In genomic region chrX:70079297-70079696, GRCh38 we compare ENCODE assay signal across 39 cellular contexts. TPM values are rescaled to one million over a fixed set of nuclear protein-coding genes. Genes with fewer than 3 reads are reported as not detected.
"Had no signal": no experiment of that assay in that cellular context is flagged by ENCODE, and none has a peak within 500 bp of the region (broad histone marks: within the 10 kb centered on the region; RNA-seq: fewer than 3 reads in every experiment).

No MANE protein-coding gene starts in this region.

- H3K36me3 Mint-ChIP-seq: activated CD4-positive, alpha-beta memory T cell treated with anti-CD3 and anti-CD28 coated beads for 36 hours; activated naive CD4-positive, alpha-beta T cell treated with anti-CD3 and anti-CD28 coated beads, Interleukin-2, amount 50 U/mL, for 72 hours; activated naive CD8-positive, alpha-beta T cell treated with anti-CD3 and anti-CD28 coated beads for 36 hours; brain had no signal

- H3K4me3 ChIP-seq: adrenal gland, cardiac muscle cell had no signal

- H3K9me3 ChIP-seq: adrenal gland had no signal

- H3K4me1 Mint-ChIP-seq: activated B cell treated with CpG ODN at 0.5 μM for 24 hours; activated CD4-positive, alpha-beta T cell treated with anti-CD3 and anti-CD28 coated beads, Interleukin-2, amount 10 ng/mL, durations not matched to agents 24 days and 14 days; activated naive CD8-positive, alpha-beta T cell treated with anti-CD3 and anti-CD28 coated beads for 36 hours; activated T-helper 17 cell treated with anti-CD3 and anti-CD28 coated beads, Interleukin-2, amount 50 U/mL, for 72 hours; brain; central memory CD8-positive, alpha-beta T cell had no signal

- H3K27ac Mint-ChIP-seq: activated B cell treated with CpG ODN at 0.5 μM for 24 hours; activated CD4-positive, alpha-beta memory T cell treated with anti-CD3 and anti-CD28 coated beads for 36 hours; activated CD4-positive, alpha-beta T cell treated with anti-CD3 and anti-CD28 coated beads, Interleukin-2, amount 10 ng/mL, durations not matched to agents 24 days and 14 days; activated CD8-positive, alpha-beta T cell treated with anti-CD3 and anti-CD28 coated beads for 36 hours; activated naive CD4-positive, alpha-beta T cell treated with anti-CD3 and anti-CD28 coated beads for 36 hours; activated naive CD4-positive, alpha-beta T cell treated with anti-CD3 and anti-CD28 coated beads, Interleukin-2, amount 50 U/mL, for 72 hours; activated naive CD8-positive, alpha-beta T cell treated with anti-CD3 and anti-CD28 coated beads for 36 hours; activated T-cell treated with anti-CD3 and anti-CD28 coated beads, Interleukin-2, amount 50 U/mL, for 72 hours; activated T-helper 1 cell treated with anti-CD3 and anti-CD28 coated beads, Interleukin-12 subunit alpha, Interleukin-12 subunit beta, Interleukin-2, Interleukin-4 antibody, amounts not matched to agents 30 ng/mL and 10 ng/mL and 1 ng/mL, durations not matched to agents 14 hours and 24 hours and 36 hours; activated T-helper 17 cell treated with anti-CD3 and anti-CD28 coated beads, Interleukin-2, amount 50 U/mL, for 72 hours; brain; T-helper 1 cell treated with Interleukin-12 subunit alpha and Interleukin-12 subunit beta and Interleukin-4 antibody, amounts not matched to agents 30 μg/mL and 1 μg/mL, for 36 hours; T-helper 2 cell treated with Interferon-gamma antibody and Interleukin-4, amounts not matched to agents 5 μg/mL and 100 μg/mL, for 36 hours had no signal

- H3K36me3 ChIP-seq: adrenal gland, cardiac muscle cell had no signal

- ATAC-seq: activated CD8-positive, alpha-beta T cell treated with anti-CD3 and anti-CD28 coated beads for 36 hours; activated naive CD4-positive, alpha-beta T cell treated with anti-CD3 and anti-CD28 coated beads, Interleukin-2, amount 50 U/mL, for 72 hours; activated T-cell treated with anti-CD3 and anti-CD28 coated beads, Interleukin-2, amount 50 U/mL, for 4 hours; activated T-cell treated with anti-CD3 and anti-CD28 coated beads, Interleukin-2, amount 50 U/mL, for 72 hours; activated T-helper 17 cell treated with anti-CD3 and anti-CD28 coated beads, Interleukin-2, amount 50 U/mL, for 72 hours had no signal

- DNase-seq: activated B cell treated with CpG ODN at 0.5 μM for 24 hours; activated CD4-positive, alpha-beta memory T cell treated with anti-CD3 and anti-CD28 coated beads for 36 hours; activated CD4-positive, alpha-beta T cell treated with anti-CD3 and anti-CD28 coated beads for 4 hours; activated CD4-positive, alpha-beta T cell treated with anti-CD3 and anti-CD28 coated beads, Interleukin-2, amount 10 ng/mL, durations not matched to agents 24 days and 14 days; activated CD4-positive, alpha-beta T cell treated with anti-CD3 and anti-CD28 coated beads, Interleukin-2, amount 50 U/mL, for 1 hour; activated CD4-positive, alpha-beta T cell treated with anti-CD3 and anti-CD28 coated beads, Interleukin-2, amount 50 U/mL, for 4 hours; activated CD4-positive, CD25-positive, alpha-beta regulatory T cell treated with anti-CD3 and anti-CD28 coated beads, Interleukin-2, amount 50 U/mL, for 72 hours; activated CD8-positive, alpha-beta memory T cell treated with anti-CD3 and anti-CD28 coated beads, Interleukin-2, amount 50 U/mL, for 4 hours; activated CD8-positive, alpha-beta T cell treated with anti-CD3 and anti-CD28 coated beads for 36 hours; activated effector memory CD4-positive, alpha-beta T cell treated with anti-CD3 and anti-CD28 coated beads, Interleukin-2, amount 50 U/mL, for 16 hours; activated gamma-delta T cell treated with Interleukin-2 at 50 U/mL for 16 hours; activated naive CD4-positive, alpha-beta T cell; activated naive CD4-positive, alpha-beta T cell treated with anti-CD3 and anti-CD28 coated beads for 36 hours; activated naive CD4-positive, alpha-beta T cell treated with anti-CD3 and anti-CD28 coated beads, Interleukin-2, amount 50 U/mL, for 16 hours; activated naive CD8-positive, alpha-beta T cell treated with anti-CD3 and anti-CD28 coated beads for 36 hours; activated T-cell treated with anti-CD3 and anti-CD28 coated beads for 4 hours; activated T-cell treated with anti-CD3 and anti-CD28 coated beads, Interleukin-2, amount 50 U/mL, for 1 hour; activated T-cell treated with anti-CD3 and anti-CD28 coated beads, Interleukin-2, amount 50 U/mL, for 4 hours; activated T-cell treated with anti-CD3 and anti-CD28 coated beads, Interleukin-2, amount 50 U/mL, for 72 hours; adrenal gland; amniotic stem cell; aorta; caudate nucleus; cerebellar nuclear complex; T-helper 1 cell; T-helper 2 cell; T-helper 9 cell had no signal

- H3K4me1 ChIP-seq: adrenal gland had no signal

- H3K9me3 Mint-ChIP-seq: activated B cell treated with CpG ODN at 0.5 μM for 24 hours; activated CD4-positive, alpha-beta memory T cell treated with anti-CD3 and anti-CD28 coated beads for 36 hours; activated CD4-positive, alpha-beta T cell treated with anti-CD3 and anti-CD28 coated beads, Interleukin-2, amount 10 ng/mL, durations not matched to agents 24 days and 14 days; activated CD8-positive, alpha-beta T cell treated with anti-CD3 and anti-CD28 coated beads for 36 hours; activated naive CD4-positive, alpha-beta T cell treated with anti-CD3 and anti-CD28 coated beads for 36 hours; activated naive CD4-positive, alpha-beta T cell treated with anti-CD3 and anti-CD28 coated beads, Interleukin-2, amount 50 U/mL, for 72 hours; activated naive CD8-positive, alpha-beta T cell treated with anti-CD3 and anti-CD28 coated beads for 36 hours; activated T-cell treated with anti-CD3 and anti-CD28 coated beads, Interleukin-2, amount 50 U/mL, for 4 hours; activated T-helper 1 cell treated with anti-CD3 and anti-CD28 coated beads, Interleukin-12 subunit alpha, Interleukin-12 subunit beta, Interleukin-2, Interleukin-4 antibody, amounts not matched to agents 30 ng/mL and 10 ng/mL and 1 ng/mL, durations not matched to agents 14 hours and 24 hours and 36 hours; activated T-helper 17 cell treated with anti-CD3 and anti-CD28 coated beads, Interleukin-2, amount 50 U/mL, for 72 hours; central memory CD8-positive, alpha-beta T cell; T-helper 1 cell treated with Interleukin-12 subunit alpha and Interleukin-12 subunit beta and Interleukin-4 antibody, amounts not matched to agents 30 μg/mL and 1 μg/mL, for 36 hours; T-helper 2 cell treated with Interferon-gamma antibody and Interleukin-4, amounts not matched to agents 5 μg/mL and 100 μg/mL, for 36 hours had no signal

- H3K27ac ChIP-seq: adrenal gland, cardiac muscle cell, VCaP had no signal

- H3K4me3 Mint-ChIP-seq: activated B cell treated with CpG ODN at 0.5 μM for 24 hours; activated CD4-positive, alpha-beta memory T cell treated with anti-CD3 and anti-CD28 coated beads for 36 hours; activated CD4-positive, alpha-beta T cell treated with anti-CD3 and anti-CD28 coated beads, Interleukin-2, amount 10 ng/mL, durations not matched to agents 24 days and 14 days; activated CD8-positive, alpha-beta T cell treated with anti-CD3 and anti-CD28 coated beads for 36 hours; activated naive CD4-positive, alpha-beta T cell treated with anti-CD3 and anti-CD28 coated beads for 36 hours; activated naive CD8-positive, alpha-beta T cell treated with anti-CD3 and anti-CD28 coated beads for 36 hours; activated T-cell treated with anti-CD3 and anti-CD28 coated beads, Interleukin-2, amount 50 U/mL, for 4 hours; activated T-cell treated with anti-CD3 and anti-CD28 coated beads, Interleukin-2, amount 50 U/mL, for 72 hours; activated T-helper 1 cell treated with anti-CD3 and anti-CD28 coated beads, Interleukin-12 subunit alpha, Interleukin-12 subunit beta, Interleukin-2, Interleukin-4 antibody, amounts not matched to agents 30 ng/mL and 10 ng/mL and 1 ng/mL, durations not matched to agents 14 hours and 24 hours and 36 hours; activated T-helper 17 cell treated with anti-CD3 and anti-CD28 coated beads, Interleukin-2, amount 50 U/mL, for 72 hours; brain; central memory CD8-positive, alpha-beta T cell; T-helper 1 cell treated with Interleukin-12 subunit alpha and Interleukin-12 subunit beta and Interleukin-4 antibody, amounts not matched to agents 30 μg/mL and 1 μg/mL, for 36 hours; T-helper 2 cell treated with Interferon-gamma antibody and Interleukin-4, amounts not matched to agents 5 μg/mL and 100 μg/mL, for 36 hours had no signal

- H3K27me3 Mint-ChIP-seq: activated CD4-positive, alpha-beta memory T cell treated with anti-CD3 and anti-CD28 coated beads for 36 hours; activated CD8-positive, alpha-beta T cell treated with anti-CD3 and anti-CD28 coated beads for 36 hours; activated naive CD8-positive, alpha-beta T cell treated with anti-CD3 and anti-CD28 coated beads for 36 hours; activated T-helper 17 cell treated with anti-CD3 and anti-CD28 coated beads, Interleukin-2, amount 50 U/mL, for 72 hours; central memory CD8-positive, alpha-beta T cell had no signal

RNA-seq across cellular contexts. Expression of gene OTUD6A, which starts 17.0 kb away (rescaled TPM):
- total RNA-seq: activated B cell treated with CpG ODN at 0.5 μM for 24 hours; activated CD4-positive, alpha-beta memory T cell treated with anti-CD3 and anti-CD28 coated beads for 36 hours; activated CD4-positive, alpha-beta T cell treated with anti-CD3 and anti-CD28 coated beads, Interleukin-2, amount 10 ng/mL, durations not matched to agents 24 days and 14 days; activated CD8-positive, alpha-beta memory T cell treated with anti-CD3 and anti-CD28 coated beads for 36 hours; activated CD8-positive, alpha-beta T cell treated with anti-CD3 and anti-CD28 coated beads for 36 hours; activated naive CD4-positive, alpha-beta T cell treated with anti-CD3 and anti-CD28 coated beads for 36 hours; activated naive CD4-positive, alpha-beta T cell treated with anti-CD3 and anti-CD28 coated beads, Interleukin-2, amount 50 U/mL, for 72 hours; activated naive CD8-positive, alpha-beta T cell treated with anti-CD3 and anti-CD28 coated beads for 36 hours; activated T-cell treated with anti-CD3 and anti-CD28 coated beads, Interleukin-2, amount 50 U/mL, for 4 hours; activated T-cell treated with anti-CD3 and anti-CD28 coated beads, Interleukin-2, amount 50 U/mL, for 72 hours; activated T-helper 1 cell treated with anti-CD3 and anti-CD28 coated beads, Interleukin-12 subunit alpha, Interleukin-12 subunit beta, Interleukin-2, Interleukin-4 antibody, amounts not matched to agents 30 ng/mL and 10 ng/mL and 1 ng/mL, durations not matched to agents 14 hours and 24 hours and 36 hours; activated T-helper 17 cell treated with anti-CD3 and anti-CD28 coated beads, Interleukin-2, amount 50 U/mL, for 72 hours; adrenal gland; aorta; bronchial epithelial cell; cardiac muscle cell; chondrocyte had no signal

RNA-seq across cellular contexts. Expression of gene AWAT2, which starts 29.6 kb away (rescaled TPM):
- total RNA-seq: activated B cell treated with CpG ODN at 0.5 μM for 24 hours; activated CD4-positive, alpha-beta memory T cell treated with anti-CD3 and anti-CD28 coated beads for 36 hours; activated CD4-positive, alpha-beta T cell treated with anti-CD3 and anti-CD28 coated beads, Interleukin-2, amount 10 ng/mL, durations not matched to agents 24 days and 14 days; activated CD8-positive, alpha-beta memory T cell treated with anti-CD3 and anti-CD28 coated beads for 36 hours; activated CD8-positive, alpha-beta T cell treated with anti-CD3 and anti-CD28 coated beads for 36 hours; activated naive CD4-positive, alpha-beta T cell treated with anti-CD3 and anti-CD28 coated beads for 36 hours; activated naive CD8-positive, alpha-beta T cell treated with anti-CD3 and anti-CD28 coated beads for 36 hours; activated T-cell treated with anti-CD3 and anti-CD28 coated beads, Interleukin-2, amount 50 U/mL, for 4 hours; activated T-cell treated with anti-CD3 and anti-CD28 coated beads, Interleukin-2, amount 50 U/mL, for 72 hours; activated T-helper 1 cell treated with anti-CD3 and anti-CD28 coated beads, Interleukin-12 subunit alpha, Interleukin-12 subunit beta, Interleukin-2, Interleukin-4 antibody, amounts not matched to agents 30 ng/mL and 10 ng/mL and 1 ng/mL, durations not matched to agents 14 hours and 24 hours and 36 hours; activated T-helper 17 cell treated with anti-CD3 and anti-CD28 coated beads, Interleukin-2, amount 50 U/mL, for 72 hours; adrenal gland; aorta; bronchial epithelial cell; cardiac muscle cell; chondrocyte had no signal
